In genomic region chr4:137307806-137308205, GRCh38 we compare ENCODE assay signal across 14 cellular contexts.
DNase-seq lines count a peak whose midpoint lies in the region; ATAC-seq and TF ChIP-seq lines count a peak whose summit lies in the region.
"Had no signal": no experiment of that assay in that cellular context is flagged by ENCODE, and none has a peak within 500 bp of the region (broad histone marks: within the 10 kb centered on the region; RNA-seq: fewer than 3 reads in every experiment).

No MANE protein-coding gene starts in this region.

- DNase-seq in HCEC 1CT (peak; percentile 76), amniotic epithelial cell (ENCODE audit: low read depth) (peak; percentile 82), foreskin fibroblast (peak; percentile 85 to 92), T-helper 2 cell (no peak), HUDEP-2 (lab: John Stamatoyannopoulos, UW; ENCODE audit: unreplicated experiment in 76 of 76) (no peak)
- no peak for DNase-seq in activated naive CD4-positive, alpha-beta T cell treated with Interleukin-2 at 50 U/mL for 16 hours
- DNase-seq: activated CD8-positive, alpha-beta memory T cell treated with anti-CD3 and anti-CD28 coated beads for 24 hours; activated naive CD4-positive, alpha-beta T cell treated with anti-CD3 and anti-CD28 coated beads for 36 hours; dermis blood vessel endothelial cell; naive thymus-derived CD8-positive, alpha-beta T cell; T1000; testis had no signal

- H3K27ac ChIP-seq in subcutaneous abdominal adipose tissue (ENCODE audit: low read depth, low read length) = peak overlapping the region; percentile 6
- H3K27ac ChIP-seq: testis had no signal

- no peak for ATAC-seq in GM21423 (IDR thresholded peaks at IDR 0.05; ENCODE audit: unreplicated experiment)
- ATAC-seq: naive thymus-derived CD8-positive, alpha-beta T cell had no signal

- no peak for TF ChIP-seq CTCF in foreskin fibroblast (IDR thresholded peaks at IDR 0.05; ENCODE audit: low read depth, low read length)

- H3K9me3 ChIP-seq in subcutaneous abdominal adipose tissue (ENCODE audit: control insufficient read depth in 5 of 5, low read length in 5 of 5) = no peaks in the 10 kb centered on the region
- H3K9me3 ChIP-seq: testis had no signal

- H3K9ac ChIP-seq in subcutaneous abdominal adipose tissue (ENCODE audit: low read length in 5 of 5) = no peak overlapping the region

- no peak overlapping the region for H3K4me3 ChIP-seq in foreskin fibroblast (ENCODE audit: low read depth in 1 of 2, low read length in 2 of 2)
- no peak overlapping the region for H3K4me3 ChIP-seq in subcutaneous abdominal adipose tissue (ENCODE audit: low read depth in 1 of 5, low read length in 5 of 5)
- H3K4me3 ChIP-seq: testis had no signal

- H3K36me3 ChIP-seq in subcutaneous abdominal adipose tissue (ENCODE audit: control insufficient read depth in 5 of 5, insufficient read depth in 5 of 5, low read length in 5 of 5) = no peaks in the 10 kb centered on the region

- H3K4me1 ChIP-seq in subcutaneous abdominal adipose tissue (ENCODE audit: control insufficient read depth in 5 of 5, insufficient read depth in 5 of 5, low read length in 5 of 5) = peaks cover 0 to 21% (median 7%) of the 10 kb centered on the region in 5 donors
- H3K4me1 ChIP-seq: testis had no signal

- no peaks in the 10 kb centered on the region for H3K27me3 ChIP-seq in subcutaneous abdominal adipose tissue (ENCODE audit: control insufficient read depth in 5 of 5, insufficient read depth in 4 of 5, low read length in 5 of 5)
- H3K27me3 ChIP-seq: testis had no signal

Comparison
In these comparisons a context has a peak if more than half of its experiments do, and no peak if none do; other contexts are left out.
1. DNase-seq: peak in HCEC 1CT (single experiment), amniotic epithelial cell (single experiment) and foreskin fibroblast (2 of 2); none in T-helper 2 cell (0 of 5), HUDEP-2 (0 of 76) and activated naive CD4-positive, alpha-beta T cell treated with Interleukin-2 at 50 U/mL for 16 hours (single experiment).